In genomic region chr2:150476809-150477302, GRCh38 we compare ENCODE assay signal across 12 cellular contexts. TPM values are rescaled to one million over a fixed set of nuclear protein-coding genes. Genes with fewer than 3 reads are reported as not detected.
DNase-seq lines count a peak whose midpoint lies in the region; ATAC-seq and TF ChIP-seq lines count a peak whose summit lies in the region.
"Had no signal": no experiment of that assay in that cellular context is flagged by ENCODE, and none has a peak within 500 bp of the region (broad histone marks: within the 10 kb centered on the region; RNA-seq: fewer than 3 reads in every experiment).

No MANE protein-coding gene starts in this region.

- no peaks in the 10 kb centered on the region for H4K20me1 ChIP-seq in mammary epithelial cell (ENCODE audit: insufficient read depth, low read length)

- dilution Hi-C loops in mammary epithelial cell (cut with HindIII; ENCODE audit: low sequenced_read_pairs) = no loop called here

- peaks cover 28% of the 10 kb centered on the region for H3K36me3 ChIP-seq in mammary epithelial cell (ENCODE audit: insufficient read depth, low read length)
- peaks cover 0 to 20% (median 11%) of the 10 kb centered on the region in 4 donors for H3K36me3 ChIP-seq in right lobe of liver
- H3K36me3 ChIP-seq in suprapubic skin = peaks cover 26% of the 10 kb centered on the region

- no peak overlapping the region for H3K4me3 ChIP-seq in mammary epithelial cell (replicated peaks in 1 of 3; ENCODE audit: insufficient read depth in 1 of 3, low read depth in 2 of 3, low read length in 3 of 3)
- peak overlapping the region in 1 of 3 donors; percentile 2 for H3K4me3 ChIP-seq in right lobe of liver
- H3K4me3 ChIP-seq in suprapubic skin = no peak overlapping the region

- peaks cover 96% of the 10 kb centered on the region for H3K36me3 Mint-ChIP-seq in HFFc6 (ENCODE audit: low read depth)

- H3K27ac ChIP-seq in mammary epithelial cell (ENCODE audit: insufficient read depth, low read depth, low read length) (peak overlapping the region; percentile 100), right lobe of liver (peak overlapping the region; percentile 79 to 89 (median 85)), suprapubic skin (peak overlapping the region; percentile 63)

- peak overlapping the region; percentile 33 for H3K9ac ChIP-seq in mammary epithelial cell (ENCODE audit: insufficient read depth, low read length)

- no peak for TF ChIP-seq EP300 in suprapubic skin (IDR thresholded peaks at IDR 0.05)

- H3K4me2 ChIP-seq in mammary epithelial cell (ENCODE audit: insufficient read depth, low read depth, low read length) = no peak overlapping the region

- WGBS in mammary epithelial cell (ENCODE audit: low coverage, missing lambda C conversion rate) = 83% methylated on average over 6 of the region's 7 CpGs
- 26% methylated on average over 7 of the region's 7 CpGs for WGBS in right lobe of liver (ENCODE audit: insufficient coverage, low coverage, low lambda C conversion rate, missing lambda C conversion rate)
- 33% methylated on average over 7 of the region's 7 CpGs for WGBS in suprapubic skin

- CTCF ChIA-PET in mammary epithelial cell (lab: Charles Lee; ENCODE audit: low non-redundant PET) = interaction anchor here (0.6 kb wide), 1 partner anchor 696 kb away, joined by 6 read pairs; no protein-coding TSS in a partner anchor

- H3K4me1 ChIP-seq in mammary epithelial cell (ENCODE audit: insufficient read depth, low read length) = peaks cover 91% of the 10 kb centered on the region
- peaks cover 0 to 48% (median 24%) of the 10 kb centered on the region in 4 donors for H3K4me1 ChIP-seq in right lobe of liver
- peaks cover 95% of the 10 kb centered on the region for H3K4me1 ChIP-seq in suprapubic skin

- no peak for TF ChIP-seq CTCF in HFFc6 (IDR thresholded peaks at IDR 0.05)
- no peak for TF ChIP-seq CTCF in mammary epithelial cell (conservative IDR thresholded peaks at IDR 0.05 in 1 of 2, IDR thresholded peaks at IDR 0.05 in 1 of 2; ENCODE audit: extremely low read depth in 1 of 2, insufficient read depth in 1 of 2, low read depth in 1 of 2, low read length in 2 of 2)
- TF ChIP-seq CTCF in right lobe of liver (IDR thresholded peaks at IDR 0.05) = no peak
- TF ChIP-seq CTCF in suprapubic skin (IDR thresholded peaks at IDR 0.05) = no peak
- no peak for TF ChIP-seq CTCF in GM13976 (IDR thresholded peaks at IDR 0.05; ENCODE audit: borderline replicate concordance, control extremely low read depth, extremely low read depth, insufficient read depth, missing control alignments)

- peaks cover 100% of the 10 kb centered on the region for H3K4me1 Mint-ChIP-seq in HFFc6 (ENCODE audit: low read depth)

- peak overlapping the region; percentile 99 for H3K27ac Mint-ChIP-seq in HFFc6
- H3K27ac Mint-ChIP-seq: activated T-cell treated with anti-CD3 and anti-CD28 coated beads, Interleukin-2, amount 50 U/mL, for 24 hours had no signal

- peak; percentile 61 to 72 (median 66) for ATAC-seq in right lobe of liver
- ATAC-seq in GM21717 (IDR thresholded peaks at IDR 0.05; ENCODE audit: unreplicated experiment) = no peak

- no TSS peak for BruUV-seq in mammary epithelial cell (replicated peaks; lab: Mats Ljungman, UMichigan)

- peaks cover 94% of the 10 kb centered on the region for H3K79me2 ChIP-seq in mammary epithelial cell (ENCODE audit: insufficient read depth, low read length)

- intact Hi-C loops in mammary epithelial cell (cut with micrococcal nuclease) = no loop called here
- intact Hi-C loops in right lobe of liver (cut with DNase I) = no loop called here

- H3K9me3 ChIP-seq in mammary epithelial cell (replicated peaks; ENCODE audit: insufficient read depth, low read length) = no peaks in the 10 kb centered on the region
- H3K9me3 ChIP-seq in right lobe of liver = no peaks in the 10 kb centered on the region
- H3K9me3 ChIP-seq in suprapubic skin = no peaks in the 10 kb centered on the region

- H3K27me3 Mint-ChIP-seq in HFFc6 (ENCODE audit: insufficient read depth) = peaks cover 62% of the 10 kb centered on the region
- H3K27me3 Mint-ChIP-seq: activated T-cell treated with anti-CD3 and anti-CD28 coated beads, Interleukin-2, amount 50 U/mL, for 24 hours had no signal

- H3K27me3 ChIP-seq in mammary epithelial cell (ENCODE audit: insufficient read depth, low read length) (no peaks in the 10 kb centered on the region), right lobe of liver (no peaks in the 10 kb centered on the region), suprapubic skin (no peaks in the 10 kb centered on the region)

- TF ChIP-seq POLR2A in right lobe of liver (IDR thresholded peaks at IDR 0.05) (no peak), suprapubic skin (IDR thresholded peaks at IDR 0.05) (no peak)

- in situ Hi-C loops in mammary epithelial cell (cut with MboI; ENCODE audit: low sequenced_read_pairs in 2 of 2) (loop anchor here (25.0 kb wide), 3 partner anchors 135 to 585 kb away; no protein-coding TSS in a partner anchor), GM13976 (cut with MboI; ENCODE audit: low sequenced_read_pairs, unreplicated experiment) (no loop called here)

- DNase-seq in HFFc6 (no peak), mammary epithelial cell (no peak), right lobe of liver (no peak), suprapubic skin (ENCODE audit: low spot score in 2 of 2) (no peak), ureter (ENCODE audit: low spot score) (no peak), NCI-H774 (lab: John Stamatoyannopoulos, UW) (no peak), GM13976 (ENCODE audit: low spot score) (no peak)
- DNase-seq: activated T-cell treated with anti-CD3 and anti-CD28 coated beads, Interleukin-2, amount 50 U/mL, for 24 hours; EL; KBM-7; NCI-H446 treated with DMSO at 0.1 percent for 48 hours had no signal

- H3K4me3 Mint-ChIP-seq in HFFc6 = peak overlapping the region; percentile 98
- H3K4me3 Mint-ChIP-seq: activated T-cell treated with anti-CD3 and anti-CD28 coated beads, Interleukin-2, amount 50 U/mL, for 24 hours had no signal

- no peak overlapping the region for H2AFZ ChIP-seq in mammary epithelial cell (ENCODE audit: low read depth, low read length)

- peaks cover 23% of the 10 kb centered on the region; the same call in 1 of the 2 replicates for H3K9me3 Mint-ChIP-seq in HFFc6
- H3K9me3 Mint-ChIP-seq: activated T-cell treated with anti-CD3 and anti-CD28 coated beads, Interleukin-2, amount 50 U/mL, for 24 hours had no signal

RNA-seq across cellular contexts. Expression of gene RND3, which starts 10.6 kb away (rescaled TPM):
- 100 to 1,000 TPM; 365 to 525 (median 438) TPM for total RNA-seq in HFFc6 (2021; fragmentation: NEBNext Ultra II Directional; extraction: Animal tissue kit (Norgen Biotek cat#: 25700))
- total RNA-seq in mammary epithelial cell (100 to 1,000 TPM; 146 to 178 TPM), right lobe of liver (10 to 100 TPM; 20.0 to 70.5 (median 36.8) TPM), suprapubic skin (10 to 100 TPM; 45.7 to 65.3 (median 56.9) TPM), ureter (63.5 TPM)
- 28.6 TPM for polyA plus RNA-seq in mammary epithelial cell
- 243 TPM for polyA minus RNA-seq in mammary epithelial cell
